ENCODE assay signal across 8 cellular contexts in genomic region chr1:32335951-32336867, GRCh38. TPM values are rescaled to one million over a fixed set of nuclear protein-coding genes. Genes with fewer than 3 reads are reported as not detected.
DNase-seq lines count a peak whose midpoint lies in the region; ATAC-seq, FAIRE-seq and TF ChIP-seq lines count a peak whose summit lies in the region.

A gene with protein sequence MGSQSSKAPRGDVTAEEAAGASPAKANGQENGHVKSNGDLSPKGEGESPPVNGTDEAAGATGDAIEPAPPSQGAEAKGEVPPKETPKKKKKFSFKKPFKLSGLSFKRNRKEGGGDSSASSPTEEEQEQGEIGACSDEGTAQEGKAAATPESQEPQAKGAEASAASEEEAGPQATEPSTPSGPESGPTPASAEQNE (minus strand): TSS chr1:32336233. CDS start chr1:32336033, 200 bp downstream.

- peak; percentile 63 for FAIRE-seq in GM12891 (lab: Jason Lieb, UNC)

- ATAC-seq in HG02852 (IDR thresholded peaks at IDR 0.05; ENCODE audit: unreplicated experiment) = peak; percentile 37
- no peak for ATAC-seq in GM21576 (IDR thresholded peaks at IDR 0.05; ENCODE audit: unreplicated experiment)

- H3K27me3 ChIP-seq in layer of hippocampus (ENCODE audit: control insufficient read depth, insufficient read depth, low read length) = no peaks in the 10 kb centered on the region

- TF ChIP-seq POLR2A in GM12891 (IDR thresholded peaks at IDR 0.05; ENCODE audit: low read depth, low read length) = peak; percentile 88

- DNase-seq in GM12891 (ENCODE audit: insufficient read length, low spot score) (peak; percentile 76), NCI-H2171 treated with DMSO at 0.1 percent for 48 hours (lab: John Stamatoyannopoulos, UW) (peak; percentile 64), cerebellar nuclear complex (lab: John Stamatoyannopoulos, UW) (peak; percentile 8 to 29)
- peak; percentile 75 to 76 for DNase-seq in activated CD4-positive, alpha-beta T cell treated with anti-CD3 and anti-CD28 coated beads for 24 hours (ENCODE audit: low read depth in 2 of 2)
- DNase-seq in stimulated activated CD4-positive, alpha-beta T cell treated with anti-CD3 and anti-CD28 coated beads, Interleukin-1b, Interleukin-23, amount 100 ng/mL, for 24 hours (ENCODE audit: low read depth in 4 of 4, low spot score in 1 of 4) = peak; percentile 56 to 74 (median 72)

- H3K27ac ChIP-seq in layer of hippocampus (ENCODE audit: low read depth, low read length) = peak within 1 kb of the TSS; percentile 98

TF ChIP-seq in GM12891, 5 proteins besides CTCF, POLR2A, EP300 and RAD21:
- peak; percentile 46; the same call in 1 of the 2 replicates for TF ChIP-seq POU2F2 (IDR thresholded peaks at IDR 0.05; ENCODE audit: low read depth, low read length)
- peak; percentile 80 for TF ChIP-seq TAF1 (IDR thresholded peaks at IDR 0.05; ENCODE audit: low read depth, low read length)
- TF ChIP-seq POLR2AphosphoS5 (IDR thresholded peaks at IDR 0.05; ENCODE audit: low read depth, low read length) = peak; percentile 93
- peak; percentile 60 for TF ChIP-seq PAX5 (IDR thresholded peaks at IDR 0.05; ENCODE audit: insufficient read depth, low read length, severe bottlenecking)
- no peak for TF ChIP-seq SPI1 (IDR thresholded peaks at IDR 0.05; ENCODE audit: low read depth, low read length)
TF ChIP-seq in GM12891: peak in this region for 4.

RNA-seq across cellular contexts. Expression of the gene that starts here (rescaled TPM):
- 159 TPM for polyA plus RNA-seq in GM12891 (2012; ENCODE audit: low read depth, missing spikeins)

Comparison
In these comparisons a context has a peak if more than half of its experiments do, and no peak if none do; other contexts are left out.
1. DNase-seq: peak in every context shown above with its lines; median percentile 76 in GM12891; 76 in activated CD4-positive, alpha-beta T cell treated with anti-CD3 and anti-CD28 coated beads for 24 hours; 72 in stimulated activated CD4-positive, alpha-beta T cell treated with anti-CD3 and anti-CD28 coated beads, Interleukin-1b, Interleukin-23, amount 100 ng/mL, for 24 hours; 64 in NCI-H2171 treated with DMSO at 0.1 percent for 48 hours; 18 in cerebellar nuclear complex.